Comparison of ENCODE assay signal across 19 cellular contexts in the genomic region with DNA sequence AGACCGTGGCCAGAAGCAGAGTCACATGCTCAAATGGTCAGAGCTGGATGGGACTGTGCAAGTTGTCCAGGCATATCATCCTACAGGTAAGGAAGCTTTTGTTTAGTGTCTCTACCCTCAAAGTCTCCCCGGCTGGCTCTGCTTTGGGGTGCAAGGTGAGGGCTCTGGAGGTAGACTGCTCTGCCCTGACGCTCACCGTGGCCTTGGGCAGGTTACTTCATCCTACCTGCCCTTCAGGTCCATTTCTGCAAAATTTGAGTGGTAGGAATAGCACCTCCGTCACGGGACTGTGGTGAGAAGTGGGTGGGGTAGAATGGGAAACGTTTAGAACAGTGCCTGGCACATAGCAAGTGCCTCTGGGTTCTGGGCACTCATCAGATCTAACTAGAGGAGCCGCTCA.
"Had no signal": no experiment of that assay in that cellular context is flagged by ENCODE, and none has a peak within 500 bp of the region (broad histone marks: within the 10 kb centered on the region; RNA-seq: fewer than 3 reads in every experiment).

No MANE protein-coding gene starts in this region.

- H3K27ac Mint-ChIP-seq: natural killer cell; stimulated activated effector memory CD8-positive, alpha-beta T cell treated with anti-CD3 and anti-CD28 coated beads, Interleukin-12 subunit alpha, Interleukin-12 subunit beta, amount 100 ng/mL, for 72 hours had no signal

- DNase-seq: cerebellar nuclear complex; colonic mucosa; dermis blood vessel endothelial cell; erythroblast; foreskin keratinocyte; kidney glomerular epithelial cell; mucosa of descending colon; natural killer cell; stimulated activated CD4-positive, alpha-beta T cell treated with anti-CD3 and anti-CD28 coated beads, Interleukin-4, amount 100 ng/mL, for 1 hour; stimulated activated CD8-positive, alpha-beta memory T cell treated with anti-CD3 and anti-CD28 coated beads, Interleukin-4, amount 100 ng/mL, for 48 hours; stimulated activated naive CD8-positive, alpha-beta T cell treated with anti-CD3 and anti-CD28 coated beads, Interleukin-15, Interleukin-2, amounts not matched to agents 100 U/mL and 50 U/mL, for 24 hours; thyroid gland; upper lobe of left lung had no signal

- H3K9ac ChIP-seq: parathyroid adenoma had no signal

- H3K9me3 ChIP-seq: colonic mucosa, mucosa of descending colon, suprapubic skin, thyroid gland, upper lobe of left lung, vagina had no signal

- H3K9me3 Mint-ChIP-seq: natural killer cell; stimulated activated effector memory CD8-positive, alpha-beta T cell treated with anti-CD3 and anti-CD28 coated beads, Interleukin-12 subunit alpha, Interleukin-12 subunit beta, amount 100 ng/mL, for 72 hours had no signal

- H3K4me3 ChIP-seq: colonic mucosa, hepatocyte, mucosa of descending colon, smooth muscle cell, suprapubic skin, thyroid gland, upper lobe of left lung, vagina had no signal

- H3K4me1 ChIP-seq: colonic mucosa, foreskin keratinocyte, parathyroid adenoma, thyroid gland, upper lobe of left lung, vagina had no signal

- H3K4me3 Mint-ChIP-seq: natural killer cell; stimulated activated effector memory CD8-positive, alpha-beta T cell treated with anti-CD3 and anti-CD28 coated beads, Interleukin-12 subunit alpha, Interleukin-12 subunit beta, amount 100 ng/mL, for 72 hours had no signal

- H3K4me1 Mint-ChIP-seq: natural killer cell; stimulated activated effector memory CD8-positive, alpha-beta T cell treated with anti-CD3 and anti-CD28 coated beads, Interleukin-12 subunit alpha, Interleukin-12 subunit beta, amount 100 ng/mL, for 72 hours had no signal

- H3K27ac ChIP-seq: colonic mucosa, foreskin keratinocyte, hepatocyte, parathyroid adenoma, suprapubic skin, thyroid gland, upper lobe of left lung, vagina had no signal

- H3K27me3 ChIP-seq: colonic mucosa, foreskin keratinocyte, hepatocyte, suprapubic skin, thyroid gland, upper lobe of left lung, vagina had no signal

- ATAC-seq: foreskin keratinocyte; mucosa of descending colon; natural killer cell; stimulated activated effector memory CD8-positive, alpha-beta T cell treated with anti-CD3 and anti-CD28 coated beads, Interleukin-12 subunit alpha, Interleukin-12 subunit beta, amount 100 ng/mL, for 72 hours; stimulated activated naive CD8-positive, alpha-beta T cell treated with anti-CD3 and anti-CD28 coated beads, Interleukin-15, Interleukin-2, amounts not matched to agents 100 U/mL and 50 U/mL, for 24 hours had no signal
